1 cellular context compared by ENCODE assay signal in the genomic region with DNA sequence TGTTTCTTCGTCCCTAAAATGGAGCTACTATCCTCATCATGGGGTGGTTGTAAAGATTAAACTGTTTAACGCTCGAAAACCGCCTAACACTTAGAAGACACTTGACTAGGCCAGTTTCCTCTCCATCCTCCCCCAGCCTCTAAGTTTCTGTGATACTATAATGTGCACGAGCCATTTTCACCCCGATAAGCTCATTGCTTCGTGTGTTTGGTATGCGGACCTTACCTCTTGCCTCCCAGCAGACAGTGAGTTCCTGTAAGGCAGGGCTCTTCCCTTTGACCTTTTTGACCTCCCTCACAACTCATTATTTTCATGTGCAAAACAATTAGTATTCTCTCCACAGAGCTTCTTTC.
TF ChIP-seq lines count a peak whose summit lies in the region.

No MANE protein-coding gene starts in this region.

TF ChIP-seq in IMR-90, 13 proteins besides CTCF, POLR2A, EP300 and RAD21 (continued from another document):
- TF ChIP-seq FOS (IDR thresholded peaks at IDR 0.05; ENCODE audit: low read depth, low read length) (no peak), MXI1 (IDR thresholded peaks at IDR 0.05; ENCODE audit: borderline replicate concordance, low read depth, low read length) (no peak), RCOR1 (IDR thresholded peaks at IDR 0.05; ENCODE audit: insufficient replicate concordance, low read length) (no peak), NFE2L2 (IDR thresholded peaks at IDR 0.05; ENCODE audit: low read depth, low read length) (no peak), BHLHE40 (IDR thresholded peaks at IDR 0.05; ENCODE audit: low read depth, low read length) (no peak), RFX5 (IDR thresholded peaks at IDR 0.05; ENCODE audit: low read depth, low read length) (no peak), MAFK (IDR thresholded peaks at IDR 0.05; ENCODE audit: low read depth, low read length) (no peak)
TF ChIP-seq in IMR-90: peak in this region for 0.
